19 cellular contexts compared by ENCODE assay signal in the genomic region with DNA sequence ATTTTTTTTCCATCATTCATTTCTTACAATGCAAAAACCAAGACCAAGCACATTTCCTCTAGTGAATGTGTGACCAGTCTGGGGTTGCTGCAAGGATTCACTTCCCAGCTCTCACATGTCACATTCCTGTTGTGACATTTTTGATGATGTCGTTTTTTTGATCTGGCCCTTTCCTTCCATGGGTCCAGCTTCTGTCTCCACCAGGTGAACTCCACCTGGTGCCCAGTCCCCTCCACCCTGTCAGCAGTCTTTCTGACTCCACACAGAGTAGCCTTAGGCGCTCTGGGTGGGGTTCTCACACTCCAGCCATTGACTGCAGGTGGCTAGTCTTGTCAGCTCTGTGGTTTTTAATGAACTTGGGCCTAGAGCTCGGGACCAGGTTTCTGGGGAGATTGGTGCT.
"Had no signal": no experiment of that assay in that cellular context is flagged by ENCODE, and none has a peak within 500 bp of the region (broad histone marks: within the 10 kb centered on the region; RNA-seq: fewer than 3 reads in every experiment).

No MANE protein-coding gene starts in this region.

- H3K27me3 ChIP-seq: cardiac muscle cell, dorsolateral prefrontal cortex, gastrocnemius medialis, heart right ventricle had no signal

- H3K27me3 Mint-ChIP-seq: activated naive CD4-positive, alpha-beta T cell treated with anti-CD3 and anti-CD28 coated beads, Interleukin-2, amount 10 ng/mL, durations not matched to agents 7 days and 5 days; activated T-cell treated with anti-CD3 and anti-CD28 coated beads, Interleukin-2, amount 50 U/mL, for 24 hours; type B pancreatic cell had no signal

- H3K4me3 Mint-ChIP-seq: activated naive CD4-positive, alpha-beta T cell treated with anti-CD3 and anti-CD28 coated beads, Interleukin-2, amount 10 ng/mL, durations not matched to agents 7 days and 5 days; activated T-cell treated with anti-CD3 and anti-CD28 coated beads, Interleukin-2, amount 50 U/mL, for 24 hours; endodermal cell; type B pancreatic cell had no signal

- H3K4me3 ChIP-seq: cardiac muscle cell, dorsolateral prefrontal cortex, gastrocnemius medialis, heart right ventricle, prostate gland, skin epidermis had no signal

- H3K27ac Mint-ChIP-seq: activated naive CD4-positive, alpha-beta T cell treated with anti-CD3 and anti-CD28 coated beads, Interleukin-2, amount 10 ng/mL, durations not matched to agents 7 days and 5 days; activated T-cell treated with anti-CD3 and anti-CD28 coated beads, Interleukin-2, amount 50 U/mL, for 24 hours; endodermal cell; type B pancreatic cell had no signal

- H3K9me3 Mint-ChIP-seq: activated naive CD4-positive, alpha-beta T cell treated with anti-CD3 and anti-CD28 coated beads, Interleukin-2, amount 10 ng/mL, durations not matched to agents 7 days and 5 days; activated T-cell treated with anti-CD3 and anti-CD28 coated beads, Interleukin-2, amount 50 U/mL, for 24 hours; endodermal cell; type B pancreatic cell had no signal

- DNase-seq: activated CD4-positive, alpha-beta T cell treated with anti-CD3 and anti-CD28 coated beads, Interleukin-2, amount 50 U/mL, for 48 hours; activated naive CD4-positive, alpha-beta T cell treated with anti-CD3 and anti-CD28 coated beads, Interleukin-2, amount 10 ng/mL, durations not matched to agents 7 days and 5 days; activated T-cell treated with anti-CD3 and anti-CD28 coated beads, Interleukin-2, amount 50 U/mL, for 24 hours; dorsolateral prefrontal cortex; endodermal cell; gastrocnemius medialis; heart right ventricle; right cardiac atrium; stimulated activated CD4-positive, alpha-beta T cell treated with anti-CD3 and anti-CD28 coated beads, Interleukin-4, amount 100 ng/mL, for 4 hours; stimulated activated CD8-positive, alpha-beta memory T cell treated with anti-CD3 and anti-CD28 coated beads, Interleukin-4, amount 100 ng/mL, for 48 hours; stimulated activated naive CD8-positive, alpha-beta T cell treated with anti-CD3 and anti-CD28 coated beads, Interleukin-15, Interleukin-2, amounts not matched to agents 100 U/mL and 50 U/mL, for 24 hours; T-helper 1 cell; WERI-Rb-1 had no signal

- H3K4me1 ChIP-seq: prostate gland had no signal

- ATAC-seq: gastrocnemius medialis; left lobe of liver; right cardiac atrium; stimulated activated naive CD8-positive, alpha-beta T cell treated with anti-CD3 and anti-CD28 coated beads, Interleukin-15, Interleukin-2, amounts not matched to agents 100 U/mL and 50 U/mL, for 24 hours had no signal

- H3K36me3 ChIP-seq: cardiac muscle cell, gastrocnemius medialis, heart right ventricle, prostate gland, WERI-Rb-1 had no signal

- FAIRE-seq: islet of Langerhans had no signal

- H3K36me3 Mint-ChIP-seq: type B pancreatic cell had no signal

- H3K9me3 ChIP-seq: gastrocnemius medialis, heart right ventricle, prostate gland had no signal

- H3K27ac ChIP-seq: cardiac muscle cell, prostate gland, WERI-Rb-1 had no signal
